Comparison of ENCODE assay signal across 31 cellular contexts in the genomic region with DNA sequence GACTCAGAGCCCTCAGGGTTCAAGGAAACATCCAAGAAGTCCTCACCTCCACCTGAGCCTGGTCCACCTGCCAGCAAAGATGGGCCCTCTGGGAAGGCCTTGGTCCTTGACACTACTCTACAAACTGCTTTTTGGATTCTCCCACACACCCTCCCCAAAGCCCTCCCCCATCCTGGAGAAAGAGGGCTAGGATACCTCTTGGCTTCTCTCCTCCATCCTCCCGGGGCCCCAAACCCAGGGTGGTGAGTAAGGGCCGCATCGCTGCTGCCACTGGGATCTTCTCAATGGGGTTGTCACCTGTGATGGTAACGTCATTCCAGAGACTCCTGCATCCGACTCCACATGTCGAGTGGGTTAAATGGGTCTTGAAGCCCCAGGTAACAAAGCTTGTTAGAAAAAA. TPM values are rescaled to one million over a fixed set of nuclear protein-coding genes. Genes with fewer than 3 reads are reported as not detected.
"Had no signal": no experiment of that assay in that cellular context is flagged by ENCODE, and none has a peak within 500 bp of the region (broad histone marks: within the 10 kb centered on the region; RNA-seq: fewer than 3 reads in every experiment).

No MANE protein-coding gene starts in this region.

- H3K36me3 Mint-ChIP-seq: activated naive CD8-positive, alpha-beta T cell treated with anti-CD3 and anti-CD28 coated beads for 36 hours; mesothelial cell of epicardium; naive B cell had no signal

- ATAC-seq: activated CD8-positive, alpha-beta T cell treated with anti-CD3 and anti-CD28 coated beads for 36 hours; activated T-cell treated with anti-CD3 and anti-CD28 coated beads, Interleukin-2, amount 50 U/mL, for 4 hours; activated T-helper 17 cell treated with anti-CD3 and anti-CD28 coated beads, Interleukin-2, amount 50 U/mL, for 72 hours; esophagus mucosa; foreskin keratinocyte; left cardiac atrium; pancreas; right cardiac atrium; SK-N-SH treated with all-trans-retinoic acid at 6 μM for 48 hours; stimulated activated naive CD8-positive, alpha-beta T cell treated with anti-CD3 and anti-CD28 coated beads, Interleukin-15, Interleukin-2, amounts not matched to agents 100 U/mL and 50 U/mL, for 24 hours; T-helper 17 cell had no signal

- H3K9me3 ChIP-seq: heart right ventricle, pancreas, thoracic aorta had no signal

- H3K27ac ChIP-seq: brain microvascular endothelial cell, foreskin keratinocyte, heart right ventricle, pancreas, thoracic aorta had no signal

- H3K27me3 Mint-ChIP-seq: activated naive CD8-positive, alpha-beta T cell treated with anti-CD3 and anti-CD28 coated beads for 36 hours had no signal

- H3K27ac Mint-ChIP-seq: activated B cell treated with CpG ODN at 0.5 μM for 24 hours; activated CD8-positive, alpha-beta T cell treated with anti-CD3 and anti-CD28 coated beads for 36 hours; activated naive CD8-positive, alpha-beta T cell treated with anti-CD3 and anti-CD28 coated beads for 36 hours; activated T-helper 17 cell treated with anti-CD3 and anti-CD28 coated beads, Interleukin-2, amount 50 U/mL, for 72 hours; endodermal cell; mesothelial cell of epicardium; naive B cell; T-helper 17 cell had no signal

- H3K4me1 Mint-ChIP-seq: activated naive CD8-positive, alpha-beta T cell treated with anti-CD3 and anti-CD28 coated beads for 36 hours; activated T-helper 17 cell treated with anti-CD3 and anti-CD28 coated beads, Interleukin-2, amount 50 U/mL, for 72 hours had no signal

- H3K4me1 ChIP-seq: pancreas had no signal

- H3K36me3 ChIP-seq: brain microvascular endothelial cell, heart right ventricle, pancreas, thoracic aorta had no signal

- H3K27me3 ChIP-seq: foreskin keratinocyte, pancreas had no signal

- H3K4me3 ChIP-seq: heart right ventricle, pancreas, thoracic aorta had no signal

- H3K4me3 Mint-ChIP-seq: activated B cell treated with CpG ODN at 0.5 μM for 24 hours; activated CD8-positive, alpha-beta T cell treated with anti-CD3 and anti-CD28 coated beads for 36 hours; activated naive CD8-positive, alpha-beta T cell treated with anti-CD3 and anti-CD28 coated beads for 36 hours; activated T-cell treated with anti-CD3 and anti-CD28 coated beads, Interleukin-2, amount 50 U/mL, for 4 hours; activated T-helper 17 cell treated with anti-CD3 and anti-CD28 coated beads, Interleukin-2, amount 50 U/mL, for 72 hours; endodermal cell; mesothelial cell of epicardium; T-helper 17 cell had no signal

- DNase-seq: activated B cell treated with CpG ODN at 0.5 μM for 24 hours; activated CD4-positive, alpha-beta T cell treated with anti-CD3 and anti-CD28 coated beads, Interleukin-2, amount 50 U/mL, for 1 hour; activated CD8-positive, alpha-beta T cell treated with anti-CD3 and anti-CD28 coated beads for 36 hours; activated naive CD4-positive, alpha-beta T cell; activated naive CD8-positive, alpha-beta T cell treated with anti-CD3 and anti-CD28 coated beads for 36 hours; activated T-cell treated with anti-CD3 and anti-CD28 coated beads, Interleukin-2, amount 50 U/mL, for 4 hours; amniotic stem cell; brain microvascular endothelial cell; caudate nucleus; foreskin keratinocyte; heart right ventricle; left cardiac atrium; left ventricle myocardium superior; naive B cell; nephron progenitor cell; nucleus accumbens; right cardiac atrium; stimulated activated CD4-positive, alpha-beta T cell treated with anti-CD3 and anti-CD28 coated beads, Interleukin-2, amount 100 ng/mL, for 48 hours; stimulated activated naive CD8-positive, alpha-beta T cell treated with anti-CD3 and anti-CD28 coated beads, Interleukin-15, Interleukin-2, amounts not matched to agents 100 U/mL and 50 U/mL, for 24 hours; T-helper 17 cell; T1000; trophoblast cell had no signal

- H3K9me3 Mint-ChIP-seq: activated B cell treated with CpG ODN at 0.5 μM for 24 hours; activated CD8-positive, alpha-beta T cell treated with anti-CD3 and anti-CD28 coated beads for 36 hours; activated naive CD8-positive, alpha-beta T cell treated with anti-CD3 and anti-CD28 coated beads for 36 hours; activated T-cell treated with anti-CD3 and anti-CD28 coated beads, Interleukin-2, amount 50 U/mL, for 4 hours; activated T-helper 17 cell treated with anti-CD3 and anti-CD28 coated beads, Interleukin-2, amount 50 U/mL, for 72 hours; endodermal cell; mesothelial cell of epicardium; nephron progenitor cell had no signal

RNA-seq across cellular contexts. Expression of a gene that starts 26.6 kb away (rescaled TPM):
- total RNA-seq: endodermal cell, esophagus mucosa, heart right ventricle, left cardiac atrium, left ventricle myocardium superior, pulmonary artery endothelial cell, right cardiac atrium, subcutaneous adipose tissue had no signal
